ENCODE assay signal across 8 cellular contexts in genomic region chr16:31265329-31266245, GRCh38. TPM values are rescaled to one million over a fixed set of nuclear protein-coding genes. Genes with fewer than 3 reads are reported as not detected.
DNase-seq lines count a peak whose midpoint lies in the region; ATAC-seq and TF ChIP-seq lines count a peak whose summit lies in the region.

No MANE protein-coding gene starts in this region.

- H3K79me1 ChIP-seq in IMR-90 (ENCODE audit: low read depth in 1 of 2, low read length in 2 of 2) = no peaks in the 10 kb centered on the region

- H4K5ac ChIP-seq in IMR-90 (ENCODE audit: low read depth, low read length) = no peak overlapping the region

- H3K36me3 ChIP-seq in CD8-positive, alpha-beta memory T cell (ENCODE audit: insufficient read depth, low read length) = no peaks in the 10 kb centered on the region
- H3K36me3 ChIP-seq in IMR-90 (ENCODE audit: control insufficient read depth, insufficient read depth, low read length) = no peaks in the 10 kb centered on the region

- no peaks in the 10 kb centered on the region for H4K20me1 ChIP-seq in IMR-90 (ENCODE audit: insufficient read depth, low read length)

- peak in 4 of 5 donors; percentile 37 to 76 (median 54) for DNase-seq in CD8-positive, alpha-beta memory T cell
- DNase-seq in IMR-90 (peak; percentile 60), iris pigment epithelial cell (ENCODE audit: low read depth) (peak; percentile 71), hippocampal formation (lab: John Stamatoyannopoulos, UW) (no peak), NCI-H2081 (lab: John Stamatoyannopoulos, UW) (no peak)
- DNase-seq in activated CD8-positive, alpha-beta memory T cell treated with anti-CD3 and anti-CD28 coated beads, Interleukin-2, amount 50 U/mL, for 48 hours = peak; percentile 87
- DNase-seq in stimulated activated CD8-positive, alpha-beta memory T cell treated with anti-CD3 and anti-CD28 coated beads, Interleukin-4, amount 100 ng/mL, for 4 hours (ENCODE audit: low read depth in 2 of 2, low spot score in 1 of 2) = peak; percentile 40 to 61

- no peak overlapping the region for H3K27ac ChIP-seq in CD8-positive, alpha-beta memory T cell (ENCODE audit: low read depth, low read length)
- H3K27ac ChIP-seq in IMR-90 (ENCODE audit: insufficient read depth, low read length) = no peak overlapping the region

- no peak overlapping the region for H2BK15ac ChIP-seq in IMR-90 (ENCODE audit: low read depth, low read length)

- in situ Hi-C loops in IMR-90 (cut with MboI; ENCODE audit: low sequenced_read_pairs) = no loop called here

- no peak overlapping the region for H2BK20ac ChIP-seq in IMR-90 (ENCODE audit: low read depth, low read length)

- H3K4me1 ChIP-seq in CD8-positive, alpha-beta memory T cell (ENCODE audit: insufficient read depth, low read length) = peaks cover 17% of the 10 kb centered on the region
- H3K4me1 ChIP-seq in IMR-90 (ENCODE audit: control insufficient read depth, insufficient read depth, low read length) = no peaks in the 10 kb centered on the region

- CTCF ChIA-PET in CD8-positive, alpha-beta memory T cell (lab: Charles Lee) = interaction anchor here (1.5 kb wide), 1 partner anchor 8 kb away, joined by 3 read pairs; no protein-coding TSS in a partner anchor
- CTCF ChIA-PET in IMR-90 (lab: Yijun Ruan, JAX) = no interaction called here

- no peaks in the 10 kb centered on the region for H3K9me1 ChIP-seq in IMR-90 (ENCODE audit: insufficient read depth, low read length)

- H2AK9ac ChIP-seq in IMR-90 (replicated peaks; ENCODE audit: low read depth, low read length, poor library complexity) = no peak overlapping the region

- H2BK120ac ChIP-seq in IMR-90 (ENCODE audit: low read depth, low read length) = no peak overlapping the region

- no peak overlapping the region for H3K56ac ChIP-seq in IMR-90 (ENCODE audit: extremely low read depth, insufficient read depth, low read length)

- WGBS in IMR-90 (ENCODE audit: extremely low coverage in 2 of 2, insufficient read length in 1 of 2), 2 experiments = 66% methylated on average over 10 of the region's 20 CpGs; no CpG with 5 or more reads in 1 of the 2 experiments

- dilution Hi-C loops in IMR-90 (cut with HindIII; ENCODE audit: low sequenced_read_pairs, unreplicated experiment) = no loop called here

- no peak for TF ChIP-seq POLR2A in IMR-90 (IDR thresholded peaks at IDR 0.05; ENCODE audit: low read depth, low read length)

- H3K9ac ChIP-seq in IMR-90 (ENCODE audit: low read depth, low read length) = no peak overlapping the region

- H3K27me3 Mint-ChIP-seq in CD8-positive, alpha-beta memory T cell = peaks cover 4% of the 10 kb centered on the region in 2 donors

- ATAC-seq in GM21528 (IDR thresholded peaks at IDR 0.05; ENCODE audit: low FRiP score, unreplicated experiment) = peak; percentile 73
- ATAC-seq in IMR-90 (ENCODE audit: low read depth) = no peak; the same call in 1 of the 2 replicates

- no peak overlapping the region for H2AK5ac ChIP-seq in IMR-90 (ENCODE audit: low read depth, low read length)

- no peak for TF ChIP-seq CTCF in IMR-90 (conservative IDR thresholded peaks at IDR 0.05; ENCODE audit: low read depth, low read length)

- no peak overlapping the region for H4K8ac ChIP-seq in IMR-90 (ENCODE audit: low read depth in 2 of 2, low read length in 2 of 2)

- H3K36me3 Mint-ChIP-seq in CD8-positive, alpha-beta memory T cell = peaks cover 0 to 1% (median 0%) of the 10 kb centered on the region in 3 donors

- no peak overlapping the region for H3K4me2 ChIP-seq in IMR-90 (ENCODE audit: low read depth, low read length)

- POLR2A ChIA-PET in CD8-positive, alpha-beta memory T cell (lab: Charles Lee) = interaction anchor here (0.6 kb wide), 1 partner anchor 109 kb away, joined by 9 read pairs; no protein-coding TSS in a partner anchor
- POLR2A ChIA-PET in IMR-90 (lab: Charles Lee; ENCODE audit: unreplicated experiment) = no interaction called here

- no peaks in the 10 kb centered on the region for H3K9me3 ChIP-seq in CD8-positive, alpha-beta memory T cell (ENCODE audit: low read length)
- H3K9me3 ChIP-seq in IMR-90 (ENCODE audit: control insufficient read depth, insufficient read depth, low read length) = no peaks in the 10 kb centered on the region

- peak overlapping the region; percentile 26 for H2AFZ ChIP-seq in IMR-90 (replicated peaks; ENCODE audit: low read length, poor library complexity)

- intact Hi-C loops in IMR-90 (cut with micrococcal nuclease) = no loop called here

- H3K4ac ChIP-seq in IMR-90 (ENCODE audit: low read depth, low read length) = no peak overlapping the region

- H2BK5ac ChIP-seq in IMR-90 (ENCODE audit: low read depth, low read length, poor library complexity, severe bottlenecking) = no peak overlapping the region

- peak overlapping the region in 7 of 8 donors; percentile 73 to 93 (median 82) for H3K27ac Mint-ChIP-seq in CD8-positive, alpha-beta memory T cell

- H3K18ac ChIP-seq in IMR-90 (ENCODE audit: low read depth, low read length) = no peak overlapping the region

- H3K14ac ChIP-seq in IMR-90 (replicated peaks; ENCODE audit: low read depth, low read length) = no peak overlapping the region

- no peaks in the 10 kb centered on the region for H3K9me3 Mint-ChIP-seq in CD8-positive, alpha-beta memory T cell

- H3K27me3 ChIP-seq in CD8-positive, alpha-beta memory T cell (ENCODE audit: insufficient read depth, low read length, poor library complexity, severe bottlenecking) = no peaks in the 10 kb centered on the region
- peaks cover 5% of the 10 kb centered on the region; the same call in 1 of the 2 replicates for H3K27me3 ChIP-seq in IMR-90 (ENCODE audit: control insufficient read depth, insufficient read depth, low read length)

- no peak overlapping the region for H4K91ac ChIP-seq in IMR-90 (ENCODE audit: insufficient read depth, low read depth, low read length)

- H3K4me3 ChIP-seq in CD8-positive, alpha-beta memory T cell (ENCODE audit: low read length) = no peak overlapping the region
- no peak overlapping the region for H3K4me3 ChIP-seq in IMR-90 (ENCODE audit: insufficient read depth, low read depth, low read length)

- BruUV-seq in IMR-90 (replicated peaks; lab: Mats Ljungman, UMichigan) = no TSS peak

- peak overlapping the region in 6 of 7 donors; percentile 27 to 86 (median 68) for H3K4me3 Mint-ChIP-seq in CD8-positive, alpha-beta memory T cell

- H3K23ac ChIP-seq in IMR-90 (ENCODE audit: low read depth, low read length) = no peak overlapping the region

- peaks cover 32 to 41% (median 40%) of the 10 kb centered on the region in 3 donors for H3K4me1 Mint-ChIP-seq in CD8-positive, alpha-beta memory T cell

- TF ChIP-seq RAD21 in IMR-90 (IDR thresholded peaks at IDR 0.05; ENCODE audit: low read length) = no peak

TF ChIP-seq in IMR-90, 13 proteins besides CTCF, POLR2A, EP300 and RAD21:
- TF ChIP-seq, protein P1, sequence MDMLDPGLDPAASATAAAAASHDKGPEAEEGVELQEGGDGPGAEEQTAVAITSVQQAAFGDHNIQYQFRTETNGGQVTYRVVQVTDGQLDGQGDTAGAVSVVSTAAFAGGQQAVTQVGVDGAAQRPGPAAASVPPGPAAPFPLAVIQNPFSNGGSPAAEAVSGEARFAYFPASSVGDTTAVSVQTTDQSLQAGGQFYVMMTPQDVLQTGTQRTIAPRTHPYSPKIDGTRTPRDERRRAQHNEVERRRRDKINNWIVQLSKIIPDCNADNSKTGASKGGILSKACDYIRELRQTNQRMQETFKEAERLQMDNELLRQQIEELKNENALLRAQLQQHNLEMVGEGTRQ (IDR thresholded peaks at IDR 0.05; ENCODE audit: low read depth, low read length) = no peak
- TF ChIP-seq MAFK (IDR thresholded peaks at IDR 0.05; ENCODE audit: low read depth, low read length) = no peak
- TF ChIP-seq FOS (IDR thresholded peaks at IDR 0.05; ENCODE audit: low read depth, low read length) = peak; percentile 62; the same call in 1 of the 2 replicates
- no peak for TF ChIP-seq CEBPB (IDR thresholded peaks at IDR 0.05; ENCODE audit: low read depth, low read length)
- TF ChIP-seq MAZ (IDR thresholded peaks at IDR 0.05; ENCODE audit: borderline replicate concordance, low read depth, low read length) = no peak

RNA-seq across cellular contexts. Expression of gene ITGAM, which starts 5.8 kb away (rescaled TPM):
- 1 to 10 TPM; 1.7 to 1.8 TPM for total RNA-seq in CD8-positive, alpha-beta memory T cell
- polyA plus RNA-seq in CD8-positive, alpha-beta memory T cell = 23.3 TPM
- total RNA-seq in IMR-90 (2012; rRNA removed) = under 0.01 TPM in 1 of 2 replicates, not detected in the other
- not detected in 2 replicates for polyA plus RNA-seq in IMR-90 (2012; rRNA removed)
- not detected in 2 replicates for polyA plus RNA-seq in IMR-90 (2012; cell fraction: cytosol; rRNA removed)
- polyA plus RNA-seq in IMR-90 (2012; cell fraction: nucleus; rRNA removed; ENCODE audit: low replicate concordance) = 0.02 and 0.06 TPM in 2 replicates

RNA-seq across cellular contexts. Expression of gene PYDC1, which starts 48.7 kb away (rescaled TPM):
- not detected for total RNA-seq in CD8-positive, alpha-beta memory T cell
- not detected for polyA plus RNA-seq in CD8-positive, alpha-beta memory T cell
- total RNA-seq in IMR-90 (2012; rRNA removed) = not detected in 2 replicates
- not detected in 2 replicates for polyA plus RNA-seq in IMR-90 (2012; rRNA removed)
- not detected in 2 replicates for polyA plus RNA-seq in IMR-90 (2012; cell fraction: cytosol; rRNA removed)
- polyA plus RNA-seq in IMR-90 (2012; cell fraction: nucleus; rRNA removed; ENCODE audit: low replicate concordance) = not detected in 2 replicates

RNA-seq across cellular contexts. Expression of gene TRIM72, which starts 51.7 kb away (rescaled TPM):
- not detected for total RNA-seq in CD8-positive, alpha-beta memory T cell
- not detected for polyA plus RNA-seq in CD8-positive, alpha-beta memory T cell
- total RNA-seq in IMR-90 (2012; rRNA removed) = not detected in 2 replicates
- polyA plus RNA-seq in IMR-90 (2012; rRNA removed) = not detected in 2 replicates
- under 0.01 TPM in 1 of 2 replicates, not detected in the other for polyA plus RNA-seq in IMR-90 (2012; cell fraction: cytosol; rRNA removed)
- polyA plus RNA-seq in IMR-90 (2012; cell fraction: nucleus; rRNA removed; ENCODE audit: low replicate concordance) = not detected in 2 replicates

Comparison
In these comparisons a context has a peak if more than half of its experiments do, and no peak if none do; other contexts are left out.
1. DNase-seq: peak in CD8-positive, alpha-beta memory T cell (4 of 5), IMR-90 (single experiment), activated CD8-positive, alpha-beta memory T cell treated with anti-CD3 and anti-CD28 coated beads, Interleukin-2, amount 50 U/mL, for 48 hours (single experiment), iris pigment epithelial cell (single experiment) and stimulated activated CD8-positive, alpha-beta memory T cell treated with anti-CD3 and anti-CD28 coated beads, Interleukin-4, amount 100 ng/mL, for 4 hours (2 of 2); none in hippocampal formation (0 of 2) and NCI-H2081 (0 of 2).